In the genomic region with DNA sequence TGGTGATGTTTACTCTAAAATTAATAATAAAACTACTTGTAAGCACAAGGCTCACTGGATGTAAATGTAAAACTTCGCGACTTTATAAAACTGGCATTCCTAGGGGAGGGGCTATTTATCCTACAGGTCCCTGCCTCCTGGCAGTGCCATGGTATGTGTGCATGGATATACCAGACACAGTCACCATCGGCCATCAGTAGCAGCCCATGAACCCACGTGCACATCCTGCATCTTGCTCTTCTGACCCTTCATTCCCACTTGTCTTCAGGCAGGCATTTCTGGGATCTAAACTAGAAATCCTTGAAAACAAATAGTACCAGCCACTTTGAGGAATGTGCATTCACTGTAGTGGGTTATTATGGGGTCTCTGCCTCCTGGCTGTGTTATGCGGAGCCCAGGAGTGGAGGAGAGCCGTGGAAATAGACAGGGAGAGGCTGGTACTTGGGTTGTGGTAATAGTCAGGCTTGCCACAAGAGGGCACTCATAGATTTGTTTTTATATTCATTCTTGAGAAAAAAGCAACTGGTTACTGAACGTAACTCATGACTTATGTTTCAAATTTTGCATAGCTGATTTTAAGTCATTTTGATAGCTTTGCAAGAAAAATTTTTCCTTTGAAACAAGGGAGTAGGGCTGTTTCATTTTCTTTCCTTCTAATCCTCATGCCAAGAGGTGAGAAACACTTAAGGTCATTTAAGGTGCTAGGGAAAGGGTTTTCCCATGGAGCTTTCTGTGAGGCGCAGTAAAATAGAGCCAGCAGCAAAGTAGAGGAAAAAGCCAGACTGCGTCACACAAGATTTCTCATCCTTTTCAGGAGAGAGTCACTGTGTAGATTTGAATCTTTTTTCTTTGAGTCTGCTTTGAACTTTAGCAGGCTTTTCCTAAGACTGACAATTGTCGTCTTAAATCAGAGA, we compare ENCODE assay signal across 8 cellular contexts. TPM values are rescaled to one million over a fixed set of nuclear protein-coding genes. Genes with fewer than 3 reads are reported as not detected.
DNase-seq lines count a peak whose midpoint lies in the region; ATAC-seq and TF ChIP-seq lines count a peak whose summit lies in the region.

No MANE protein-coding gene starts in this region.

- no peaks in the 10 kb centered on the region for H3K9me3 Mint-ChIP-seq in activated naive CD4-positive, alpha-beta T cell treated with anti-CD3 and anti-CD28 coated beads for 36 hours

- CTCF ChIA-PET in OCI-LY7 (lab: Charles Lee; ENCODE audit: unreplicated experiment): interaction anchor here (0.9 kb wide), 1 partner anchor 217 kb away, joined by 3 read pairs; no protein-coding TSS in a partner anchor
- CTCF ChIA-PET in activated naive CD4-positive, alpha-beta T cell treated with anti-CD3 and anti-CD28 coated beads for 36 hours (lab: Charles Lee): interaction anchor here (0.5 to 2.8 kb wide), 37 partner anchors 10 to 503 kb away, joined by 3 to 39 read pairs (median 4); a partner anchor contains a TSS

- H3K9me2 ChIP-seq in OCI-LY7 (ENCODE audit: insufficient read depth, low read length): no peaks in the 10 kb centered on the region

- no peaks in the 10 kb centered on the region for H3K79me2 ChIP-seq in OCI-LY7 (ENCODE audit: insufficient read depth, low read depth, low read length)

- no peaks in the 10 kb centered on the region for H4K20me1 ChIP-seq in OCI-LY7 (ENCODE audit: insufficient read depth, low read length)

- H3K9me3 ChIP-seq in OCI-LY7 (ENCODE audit: low read length): no peaks in the 10 kb centered on the region

- no peak overlapping the region for H3K4me3 ChIP-seq in OCI-LY7 (ENCODE audit: low read depth, low read length, poor library complexity, severe bottlenecking)

- H3K36me3 Mint-ChIP-seq in activated naive CD4-positive, alpha-beta T cell treated with anti-CD3 and anti-CD28 coated beads for 36 hours (ENCODE audit: low read depth): peaks cover 3% of the 10 kb centered on the region

- H3K4me1 ChIP-seq in OCI-LY7 (ENCODE audit: insufficient read depth, low read length, poor library complexity, severe bottlenecking): no peaks in the 10 kb centered on the region

- peaks cover 2% of the 10 kb centered on the region for H3K4me1 Mint-ChIP-seq in activated naive CD4-positive, alpha-beta T cell treated with anti-CD3 and anti-CD28 coated beads for 36 hours (ENCODE audit: low read depth)

- peak overlapping the region; percentile 22; the same call in 1 of the 2 replicates for H2AFZ ChIP-seq in OCI-LY7 (ENCODE audit: low read length)

- intact Hi-C loops in OCI-LY7 (cut with micrococcal nuclease; ENCODE audit: unreplicated experiment): loop anchor here (2.0 to 5.0 kb wide), 5 partner anchors 110 to 332 kb away; a partner anchor contains a TSS
- intact Hi-C loops in activated naive CD4-positive, alpha-beta T cell treated with anti-CD3 and anti-CD28 coated beads for 36 hours (cut with micrococcal nuclease): loop anchor here (1.0 kb wide), 3 partner anchors 113 to 332 kb away; a partner anchor contains a TSS

- no peak for ATAC-seq in GM19328 (IDR thresholded peaks at IDR 0.05; ENCODE audit: unreplicated experiment)
- ATAC-seq in GM21360 (IDR thresholded peaks at IDR 0.05; ENCODE audit: unreplicated experiment): no peak

- H3K4me3 Mint-ChIP-seq in activated naive CD4-positive, alpha-beta T cell treated with anti-CD3 and anti-CD28 coated beads for 36 hours: no peak overlapping the region

- H3K27ac Mint-ChIP-seq in activated naive CD4-positive, alpha-beta T cell treated with anti-CD3 and anti-CD28 coated beads for 36 hours: no peak overlapping the region

- no peaks in the 10 kb centered on the region for H3K27me3 Mint-ChIP-seq in activated naive CD4-positive, alpha-beta T cell treated with anti-CD3 and anti-CD28 coated beads for 36 hours (ENCODE audit: low read depth)

- H3K4me2 ChIP-seq in OCI-LY7 (ENCODE audit: low read length): no peak overlapping the region

- BruUV-seq in OCI-LY7 (replicated peaks; lab: Mats Ljungman, UMichigan): no TSS peak

- no peaks in the 10 kb centered on the region for H3K36me3 ChIP-seq in OCI-LY7 (ENCODE audit: insufficient read depth, low read length)

- H3K27ac ChIP-seq in OCI-LY7 (ENCODE audit: low read depth, low read length, poor library complexity, severe bottlenecking): no peak overlapping the region

- peak; percentile 94 for TF ChIP-seq CTCF in OCI-LY7 (conservative IDR thresholded peaks at IDR 0.05; ENCODE audit: low read length)

- POLR2A ChIA-PET in OCI-LY7 (lab: Charles Lee): no interaction called here

- DNase-seq in D341Med (ENCODE audit: low spot score): peak; percentile 81
- DNase-seq in HT-29 (ENCODE audit: low spot score): peak; percentile 66
- peak; percentile 74 for DNase-seq in OCI-LY7 (ENCODE audit: low spot score)
- peak; percentile 77 for DNase-seq in activated naive CD4-positive, alpha-beta T cell treated with anti-CD3 and anti-CD28 coated beads for 36 hours
- peak; percentile 66 for DNase-seq in glomerular visceral epithelial cell (ENCODE audit: extremely low spot score)
- DNase-seq in pons (ENCODE audit: low spot score): peak; percentile 84

RNA-seq across cellular contexts. Expression of a gene that starts 17.4 kb away (rescaled TPM):
- not detected in 2 replicates for total RNA-seq in HT-29 (2014; rRNA removed; shearing (Covaris generic))
- 0.05 and 0.09 TPM in 2 replicates for total RNA-seq in OCI-LY7 (2014; rRNA removed; shearing (Covaris generic))
- total RNA-seq in OCI-LY7 (2022): 0.30 TPM in 1 of 2 replicates, not detected in the other
- under 1 TPM in 1 of 2 experiments, not detected in 1; 0.02 TPM for total RNA-seq in activated naive CD4-positive, alpha-beta T cell treated with anti-CD3 and anti-CD28 coated beads for 36 hours

RNA-seq across cellular contexts. Expression of a gene that starts 51.3 kb away (rescaled TPM):
- 3.9 and 4.7 TPM in 2 replicates for total RNA-seq in HT-29 (2014; rRNA removed; shearing (Covaris generic))
- total RNA-seq in OCI-LY7 (2014; rRNA removed; shearing (Covaris generic)): 2.7 and 3.1 TPM in 2 replicates
- 7.2 and 8.4 TPM in 2 replicates for total RNA-seq in OCI-LY7 (2022)
- total RNA-seq in activated naive CD4-positive, alpha-beta T cell treated with anti-CD3 and anti-CD28 coated beads for 36 hours: 10 to 100 TPM; 11.8 to 12.7 TPM
